Comparison of ENCODE assay signal across 10 cellular contexts in the genomic region with DNA sequence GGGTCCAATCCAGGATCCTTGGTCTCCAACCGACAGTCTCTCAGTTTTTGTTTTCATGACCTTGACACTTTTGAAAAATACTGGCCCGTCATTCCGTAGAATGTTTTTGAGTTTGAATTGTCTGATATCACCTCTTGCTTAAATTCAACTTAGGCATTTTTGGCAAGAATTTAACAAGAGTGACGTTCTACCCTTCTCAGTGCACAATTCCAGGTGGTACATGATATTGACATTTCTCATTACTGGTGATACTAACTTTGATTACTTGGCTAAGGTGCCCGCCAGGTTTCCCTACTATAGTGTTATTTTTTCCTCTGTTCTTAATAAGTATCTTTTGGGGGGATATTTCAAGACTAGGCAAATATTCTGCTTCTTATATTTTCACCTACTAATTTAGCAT.
"Had no signal": no experiment of that assay in that cellular context is flagged by ENCODE, and none has a peak within 500 bp of the region (broad histone marks: within the 10 kb centered on the region; RNA-seq: fewer than 3 reads in every experiment).

No MANE protein-coding gene starts in this region.

- H3K27ac Mint-ChIP-seq: GM23338, H9, HFFc6 had no signal

- H3K4me3 ChIP-seq: GM23248, GM23338 had no signal

- H3K27ac ChIP-seq: GM23248 had no signal

- H3K4me1 Mint-ChIP-seq: GM23338, H9 had no signal

- ATAC-seq: GM23338, HCT116 had no signal

- FAIRE-seq: H1, H54 had no signal

- H3K4me3 Mint-ChIP-seq: GM23338, H9, HFFc6 had no signal

- DNase-seq: GM23248, GOT3, H7, H9, HCEC 1CT, HFFc6 had no signal
